ENCODE assay signal across 8 cellular contexts in the genomic region with DNA sequence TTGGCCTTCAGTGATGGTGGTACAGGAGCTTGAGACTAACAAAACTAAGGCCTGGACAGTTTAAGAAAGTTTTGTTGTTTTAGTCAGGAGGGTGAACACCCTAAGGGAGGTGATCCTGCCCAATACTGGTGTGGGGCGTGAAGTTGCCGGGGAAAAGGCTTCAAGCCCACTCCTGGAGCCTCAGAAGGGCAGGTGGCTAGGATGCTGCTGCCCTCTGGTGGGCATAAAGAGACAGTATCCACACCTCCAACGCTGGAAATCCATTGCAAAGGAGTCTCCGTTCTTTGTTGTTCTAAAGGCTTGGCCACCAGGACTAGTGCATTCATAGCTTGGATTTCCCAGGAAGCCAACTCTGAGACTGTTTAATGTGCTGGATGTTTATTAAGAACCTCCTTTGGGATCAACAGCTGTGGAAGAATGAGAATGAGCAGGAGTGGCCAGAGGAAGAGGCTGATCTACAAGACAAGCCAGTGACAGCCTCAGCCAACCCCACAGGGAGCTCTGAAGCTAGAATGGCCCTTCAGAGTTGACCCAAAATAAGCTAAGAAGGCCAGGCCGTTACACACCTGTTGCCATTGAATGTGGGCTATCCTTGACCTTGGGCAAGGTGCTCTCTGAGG. TPM values are rescaled to one million over a fixed set of nuclear protein-coding genes. Genes with fewer than 3 reads are reported as not detected.
DNase-seq lines count a peak whose midpoint lies in the region; ATAC-seq and TF ChIP-seq lines count a peak whose summit lies in the region.

No MANE protein-coding gene starts in this region.

- H4K20me1 ChIP-seq in KMS-11 (ENCODE audit: insufficient read depth) (no peaks in the 10 kb centered on the region), PC-3 (ENCODE audit: low read length) (no peaks in the 10 kb centered on the region)

- peak; percentile 85 for TF ChIP-seq CTCF in KMS-11 (conservative IDR thresholded peaks at IDR 0.05; ENCODE audit: low read depth, low read length)
- TF ChIP-seq CTCF in PC-3 (conservative IDR thresholded peaks at IDR 0.05; ENCODE audit: low read depth, low read length) = peak; percentile 90
- TF ChIP-seq CTCF in fibroblast of villous mesenchyme (IDR thresholded peaks at IDR 0.05; ENCODE audit: insufficient read depth, low read depth, low read length) = peak; percentile 88
- peak in 1 of 3 donors; percentile 43 for TF ChIP-seq CTCF in omental fat pad (IDR thresholded peaks at IDR 0.05)

- intact Hi-C loops in PC-3 (cut with micrococcal nuclease) = loop anchor here (1.0 to 2.0 kb wide), 3 partner anchors 48 to 276 kb away; no protein-coding TSS in a partner anchor

- H3K9ac ChIP-seq in KMS-11 (no peak overlapping the region), PC-3 (ENCODE audit: low read length) (no peak overlapping the region)

- H3K4me1 ChIP-seq in KMS-11 (ENCODE audit: low read depth, poor library complexity, severe bottlenecking) (peaks cover 6% of the 10 kb centered on the region), PC-3 (ENCODE audit: insufficient read depth, low read length) (no peaks in the 10 kb centered on the region)

- H3K9me3 ChIP-seq in PC-3 (ENCODE audit: low read length) = no peaks in the 10 kb centered on the region

- no peaks in the 10 kb centered on the region for H3K9me2 ChIP-seq in PC-3 (replicated peaks; ENCODE audit: low read length)

- BruUV-seq in PC-3 (replicated peaks; lab: Mats Ljungman, UMichigan) = no TSS peak

- H3K27ac ChIP-seq in KMS-11 = no peak overlapping the region
- H3K27ac ChIP-seq in PC-3 (ENCODE audit: low read length) = no peak overlapping the region

- H2AFZ ChIP-seq in KMS-11 (ENCODE audit: low read depth) (no peak overlapping the region), PC-3 (ENCODE audit: low read length) (no peak overlapping the region)

- CTCF ChIA-PET in PC-3 (lab: Charles Lee) = interaction anchor here (0.5 to 2.2 kb wide), 8 partner anchors 12 to 278 kb away, joined by 4 to 10 read pairs (median 5); a partner anchor contains a TSS

- DNase-seq in DMS53 treated with DMSO at 0.1 percent for 48 hours (lab: John Stamatoyannopoulos, UW; ENCODE audit: unreplicated experiment) = peak; percentile 71
- peak; percentile 61 for DNase-seq in PC-3
- DNase-seq in activated T-helper 1 cell treated with Interleukin-2 at 50 U/mL for 16 hours (ENCODE audit: low read depth) = peak; percentile 32
- peak; percentile 64 for DNase-seq in fibroblast of villous mesenchyme (ENCODE audit: low read depth)
- DNase-seq in omental fat pad (ENCODE audit: low spot score) = no peak

- no peaks in the 10 kb centered on the region for H3F3A ChIP-seq in PC-3 (ENCODE audit: low read length, unreplicated experiment)

- H3K27me3 ChIP-seq in KMS-11 (ENCODE audit: insufficient read depth, low read depth) = no peaks in the 10 kb centered on the region
- H3K27me3 ChIP-seq in PC-3 (ENCODE audit: low read length) = no peaks in the 10 kb centered on the region

- no peak overlapping the region for H3K4me3 ChIP-seq in KMS-11 (IDR thresholded peaks at IDR 0.05; ENCODE audit: insufficient read depth, low read depth, low read length)
- H3K4me3 ChIP-seq in PC-3 (ENCODE audit: low read length) = no peak overlapping the region
- no peak overlapping the region for H3K4me3 ChIP-seq in fibroblast of villous mesenchyme (ENCODE audit: low read depth, low read length)

- POLR2A ChIA-PET in PC-3 (lab: Charles Lee; ENCODE audit: unreplicated experiment) = no interaction called here

- H3K79me2 ChIP-seq in KMS-11 (ENCODE audit: insufficient read depth, low read depth) (no peaks in the 10 kb centered on the region), PC-3 (ENCODE audit: low read length) (no peaks in the 10 kb centered on the region)

- ATAC-seq in PC-3 (peak; percentile 97), omental fat pad (ENCODE audit: low FRiP score) (peak; percentile 88), HG02678 (IDR thresholded peaks at IDR 0.05; ENCODE audit: unreplicated experiment) (no peak), HG02623 (IDR thresholded peaks at IDR 0.05; ENCODE audit: unreplicated experiment) (no peak)

- H3K4me2 ChIP-seq in KMS-11 (no peak overlapping the region), PC-3 (ENCODE audit: low read length) (no peak overlapping the region)

- no peaks in the 10 kb centered on the region for H3K36me3 ChIP-seq in KMS-11 (ENCODE audit: insufficient read depth)
- peaks cover 3% of the 10 kb centered on the region; the same call in 1 of the 2 replicates for H3K36me3 ChIP-seq in PC-3 (ENCODE audit: low read depth, low read length)

RNA-seq across cellular contexts. Expression of a gene that starts 8.2 kb away (rescaled TPM):
- 13.4 and 19.2 TPM in 2 replicates for total RNA-seq in PC-3 (2014; rRNA removed)
- total RNA-seq in fibroblast of villous mesenchyme = 14.5 and 19.9 TPM in 2 replicates
- total RNA-seq in omental fat pad = 10 to 100 TPM in 3 of 4 donors, 1 to 10 TPM in 1; 9.6 to 28.8 (median 15.5) TPM

RNA-seq across cellular contexts. Expression of a gene that starts 42.9 kb away (rescaled TPM):
- total RNA-seq in PC-3 (2014; rRNA removed) = 21.5 and 29.5 TPM in 2 replicates
- 10.4 and 10.6 TPM in 2 replicates for total RNA-seq in fibroblast of villous mesenchyme
- total RNA-seq in omental fat pad = 1 to 10 TPM in 1 of 4 donors, under 1 TPM in 3; 0.13 to 2.3 (median 0.50) TPM

Comparison
In these comparisons a context has a peak if more than half of its experiments do, and no peak if none do; other contexts are left out.
1. ATAC-seq: peak in PC-3 (single experiment) and omental fat pad (single experiment); none in HG02678 (single experiment) and HG02623 (single experiment).